In the genomic region with DNA sequence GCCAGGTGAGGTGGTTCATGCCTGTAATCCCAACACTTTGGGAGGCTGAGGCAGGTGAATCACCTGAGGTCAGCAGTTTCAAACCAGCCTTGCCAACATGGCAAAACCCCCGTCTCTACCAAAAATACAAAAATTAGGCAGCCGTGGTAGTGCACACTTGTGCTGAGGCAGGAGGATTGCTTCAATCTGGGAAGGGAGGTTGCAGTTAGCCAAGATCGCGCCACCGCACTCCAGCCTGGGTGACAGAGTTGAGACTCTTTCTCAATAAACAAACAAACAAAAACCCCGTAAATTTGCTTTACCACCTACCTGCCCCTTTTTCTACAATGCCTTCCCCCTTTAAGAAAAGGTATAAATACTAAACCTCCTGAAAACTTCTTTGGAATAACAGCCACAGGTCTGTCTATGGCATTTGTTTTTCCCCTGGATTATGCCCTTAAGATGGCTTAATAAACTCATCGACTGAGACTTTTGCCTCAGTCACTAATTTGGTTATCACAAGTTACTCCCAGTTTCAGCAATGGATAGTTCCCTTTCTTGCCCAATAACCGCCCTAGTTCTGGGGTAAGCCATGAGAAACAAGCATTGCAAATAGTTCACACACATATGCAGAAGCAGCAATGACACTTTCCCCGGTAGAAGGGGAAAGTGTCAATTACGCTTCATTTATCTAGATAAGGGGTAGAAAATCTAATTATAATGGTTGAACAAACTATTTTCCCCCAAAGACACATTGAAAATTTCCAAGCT, we compare ENCODE assay signal across 1 cellular context.
TF ChIP-seq lines count a peak whose summit lies in the region.

No MANE protein-coding gene starts in this region.

TF ChIP-seq in IMR-90, 13 proteins besides CTCF, POLR2A, EP300 and RAD21:
- TF ChIP-seq NFE2L2 (IDR thresholded peaks at IDR 0.05; ENCODE audit: low read depth, low read length) = no peak
- TF ChIP-seq CEBPB (IDR thresholded peaks at IDR 0.05; ENCODE audit: low read depth, low read length) = peak; percentile 69
TF ChIP-seq in IMR-90: peak in this region for 1.
